8 cellular contexts compared by ENCODE assay signal in the genomic region with DNA sequence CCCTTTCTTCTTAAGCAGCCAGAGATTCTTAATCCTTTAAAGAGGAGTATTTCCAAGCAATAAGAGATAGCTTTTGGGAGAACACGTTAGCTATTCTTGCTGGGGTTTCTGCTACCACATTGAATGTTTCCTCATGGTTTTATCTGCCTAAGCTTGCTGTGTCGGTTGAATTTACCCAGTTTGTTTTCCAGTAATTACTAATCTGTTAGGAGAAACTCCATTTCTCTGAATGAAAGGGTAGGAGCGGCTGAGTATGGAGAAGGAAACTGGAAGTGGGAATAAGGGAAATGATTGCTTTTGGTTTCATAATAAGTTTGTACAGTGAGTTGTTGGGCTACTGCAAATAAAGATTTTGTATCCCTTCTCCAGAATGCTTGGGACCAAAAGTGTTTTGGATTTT. TPM values are rescaled to one million over a fixed set of nuclear protein-coding genes. Genes with fewer than 3 reads are reported as not detected.
DNase-seq lines count a peak whose midpoint lies in the region; ATAC-seq and TF ChIP-seq lines count a peak whose summit lies in the region.

No MANE protein-coding gene starts in this region.

- no peak for TF ChIP-seq POLR2A in right lobe of liver (IDR thresholded peaks at IDR 0.05)

- H3K27me3 Mint-ChIP-seq in activated T-cell treated with anti-CD3 and anti-CD28 coated beads, Interleukin-2, amount 50 U/mL, for 72 hours (ENCODE audit: low read depth) = no peaks in the 10 kb centered on the region
- no peaks in the 10 kb centered on the region for H3K27me3 Mint-ChIP-seq in activated naive CD8-positive, alpha-beta T cell treated with anti-CD3 and anti-CD28 coated beads for 36 hours
- no peaks in the 10 kb centered on the region for H3K27me3 Mint-ChIP-seq in type B pancreatic cell

- no peak for ATAC-seq in activated T-cell treated with anti-CD3 and anti-CD28 coated beads, Interleukin-2, amount 50 U/mL, for 72 hours (replicated peaks in 1 of 2)
- ATAC-seq in right lobe of liver (peak in 1 of 4 donors; percentile 2), GM18517 (IDR thresholded peaks at IDR 0.05; ENCODE audit: unreplicated experiment) (no peak)

- no peaks in the 10 kb centered on the region for H3K27me3 ChIP-seq in right lobe of liver

- peak overlapping the region in 1 of 2 donors; percentile 96 for H3K4me3 Mint-ChIP-seq in activated T-cell treated with anti-CD3 and anti-CD28 coated beads, Interleukin-2, amount 50 U/mL, for 72 hours
- peak overlapping the region; percentile 89 for H3K4me3 Mint-ChIP-seq in activated naive CD8-positive, alpha-beta T cell treated with anti-CD3 and anti-CD28 coated beads for 36 hours
- H3K4me3 Mint-ChIP-seq in type B pancreatic cell = peak overlapping the region; percentile 89

- 0% methylated on average over 3 of the region's 3 CpGs for WGBS in right lobe of liver (ENCODE audit: insufficient coverage, low coverage, low lambda C conversion rate, missing lambda C conversion rate)

- peak overlapping the region; percentile 92 to 95 (median 95) for H3K27ac ChIP-seq in right lobe of liver

- intact Hi-C loops in right lobe of liver (cut with DNase I) = no loop called here

- H3K4me1 ChIP-seq in right lobe of liver = peaks cover 0 to 24% (median 2%) of the 10 kb centered on the region in 4 donors

- peaks cover 6 to 12% of the 10 kb centered on the region in 2 donors for H3K36me3 Mint-ChIP-seq in activated T-cell treated with anti-CD3 and anti-CD28 coated beads, Interleukin-2, amount 50 U/mL, for 72 hours (ENCODE audit: insufficient read depth in 2 of 2)
- H3K36me3 Mint-ChIP-seq in activated naive CD8-positive, alpha-beta T cell treated with anti-CD3 and anti-CD28 coated beads for 36 hours = peaks cover 13% of the 10 kb centered on the region
- H3K36me3 Mint-ChIP-seq in type B pancreatic cell = no peaks in the 10 kb centered on the region

- H3K9me3 Mint-ChIP-seq in activated T-cell treated with anti-CD3 and anti-CD28 coated beads, Interleukin-2, amount 50 U/mL, for 72 hours = no peaks in the 10 kb centered on the region
- no peaks in the 10 kb centered on the region for H3K9me3 Mint-ChIP-seq in activated naive CD8-positive, alpha-beta T cell treated with anti-CD3 and anti-CD28 coated beads for 36 hours
- H3K9me3 Mint-ChIP-seq in type B pancreatic cell = no peaks in the 10 kb centered on the region

- TF ChIP-seq CTCF in right lobe of liver (IDR thresholded peaks at IDR 0.05) (no peak), type B pancreatic cell (conservative IDR thresholded peaks at IDR 0.05) (no peak)

- H3K36me3 ChIP-seq in right lobe of liver = no peaks in the 10 kb centered on the region

- peaks cover 48% of the 10 kb centered on the region for H3K4me1 Mint-ChIP-seq in activated T-cell treated with anti-CD3 and anti-CD28 coated beads, Interleukin-2, amount 50 U/mL, for 72 hours (ENCODE audit: low read depth)
- peaks cover 32% of the 10 kb centered on the region for H3K4me1 Mint-ChIP-seq in activated naive CD8-positive, alpha-beta T cell treated with anti-CD3 and anti-CD28 coated beads for 36 hours
- H3K4me1 Mint-ChIP-seq in type B pancreatic cell (ENCODE audit: unreplicated experiment) = peaks cover 20% of the 10 kb centered on the region

- H3K4me3 ChIP-seq in right lobe of liver = peak overlapping the region; percentile 65 to 76 (median 69)

- no peak for DNase-seq in activated T-cell treated with anti-CD3 and anti-CD28 coated beads, Interleukin-2, amount 50 U/mL, for 72 hours
- DNase-seq in activated T-cell treated with anti-CD3 and anti-CD28 coated beads, Interleukin-2, amount 50 U/mL, for 1 hour = no peak
- no peak for DNase-seq in activated naive CD8-positive, alpha-beta T cell treated with anti-CD3 and anti-CD28 coated beads for 36 hours
- DNase-seq in right lobe of liver (no peak), type B pancreatic cell (ENCODE audit: extremely low spot score, unreplicated experiment) (no peak), NCI-H1105 treated with DMSO at 0.1 percent for 48 hours (lab: John Stamatoyannopoulos, UW) (no peak), NCI-H2081 (lab: John Stamatoyannopoulos, UW) (no peak)

- no peaks in the 10 kb centered on the region for H3K9me3 ChIP-seq in right lobe of liver

- peak overlapping the region; percentile 89 for H3K27ac Mint-ChIP-seq in activated T-cell treated with anti-CD3 and anti-CD28 coated beads, Interleukin-2, amount 50 U/mL, for 72 hours
- peak overlapping the region; percentile 88 for H3K27ac Mint-ChIP-seq in activated naive CD8-positive, alpha-beta T cell treated with anti-CD3 and anti-CD28 coated beads for 36 hours
- peak overlapping the region; percentile 85 for H3K27ac Mint-ChIP-seq in type B pancreatic cell

RNA-seq across cellular contexts. Expression of a gene that starts 1.2 kb away (rescaled TPM):
- 10 to 100 TPM; 30.3 to 31.9 TPM for total RNA-seq in activated T-cell treated with anti-CD3 and anti-CD28 coated beads, Interleukin-2, amount 50 U/mL, for 72 hours
- total RNA-seq in activated naive CD8-positive, alpha-beta T cell treated with anti-CD3 and anti-CD28 coated beads for 36 hours = 10 to 100 TPM; 33.7 to 35.8 TPM
- total RNA-seq in right lobe of liver (1 to 10 TPM; 3.6 to 6.5 (median 4.4) TPM), type B pancreatic cell (ENCODE audit: low replicate concordance) (5.4 and 8.4 TPM in 2 replicates)
